ENCODE assay signal across 11 cellular contexts in the genomic region with DNA sequence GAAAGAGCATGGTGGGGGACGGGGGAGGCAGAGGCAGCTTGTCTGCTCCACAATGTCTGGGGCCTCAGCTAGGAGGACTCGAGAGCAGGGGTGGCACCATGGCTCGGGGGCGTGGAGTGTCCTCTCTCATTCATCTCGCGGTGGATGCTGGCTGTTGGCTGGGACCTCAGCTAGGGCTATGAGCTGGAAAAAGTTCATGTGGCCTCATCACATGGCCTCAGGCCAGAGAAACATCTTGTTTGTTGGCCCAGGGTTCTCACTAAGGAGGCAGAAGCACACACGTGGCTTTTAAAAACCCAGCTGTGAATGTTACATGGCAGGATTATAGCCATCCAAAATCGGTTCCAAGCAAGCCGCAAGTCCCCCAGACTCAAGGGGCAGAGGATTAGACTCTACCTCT. TPM values are rescaled to one million over a fixed set of nuclear protein-coding genes. Genes with fewer than 3 reads are reported as not detected.
DNase-seq lines count a peak whose midpoint lies in the region; ATAC-seq, FAIRE-seq and TF ChIP-seq lines count a peak whose summit lies in the region.
"Had no signal": no experiment of that assay in that cellular context is flagged by ENCODE, and none has a peak within 500 bp of the region (broad histone marks: within the 10 kb centered on the region; RNA-seq: fewer than 3 reads in every experiment).

No MANE protein-coding gene starts in this region.

- no peak overlapping the region for H3K56ac ChIP-seq in H1 (replicated peaks; ENCODE audit: insufficient read length, low read depth, low read length)

- no peak overlapping the region for H3K4me2 ChIP-seq in H1 (ENCODE audit: insufficient read depth in 1 of 2, low read depth in 2 of 2, low read length in 2 of 2)

- H3K4me1 Mint-ChIP-seq in type B pancreatic cell (ENCODE audit: unreplicated experiment), result peaks cover 18% of the 10 kb centered on the region

- H3K27me3 Mint-ChIP-seq in type B pancreatic cell, result no peaks in the 10 kb centered on the region
- H3K27me3 Mint-ChIP-seq: effector memory CD8-positive, alpha-beta T cell had no signal

- DNase-seq in Right ventricle myocardium superior (peak; percentile 68), right atrium auricular region (ENCODE audit: low spot score) (no peak), H1 (ENCODE audit: low read depth in 1 of 2, low spot score in 2 of 2) (no peak), lung (ENCODE audit: low spot score) (peak; percentile 34), type B pancreatic cell (ENCODE audit: extremely low spot score, unreplicated experiment) (no peak), NCI-H2081 (lab: John Stamatoyannopoulos, UW) (no peak), SJCRH30 (no peak)
- DNase-seq: activated CD8-positive, alpha-beta memory T cell treated with anti-CD3 and anti-CD28 coated beads, Interleukin-2, amount 50 U/mL, for 48 hours; effector memory CD8-positive, alpha-beta T cell; RPMI8226 had no signal

- no peak overlapping the region for H2AK5ac ChIP-seq in H1 (ENCODE audit: low read depth, low read length)

- H3K18ac ChIP-seq in H1 (ENCODE audit: extremely low read depth, low read length), result no peak overlapping the region; the same call in 1 of the 2 replicates

- H3K79me2 ChIP-seq in H1 (ENCODE audit: control insufficient read depth in 1 of 2, insufficient read depth in 2 of 2, low read length in 2 of 2), result no peaks in the 10 kb centered on the region

- no peak overlapping the region for H4K8ac ChIP-seq in H1 (ENCODE audit: extremely low read depth, insufficient read depth, low read length)

- no peak for TF ChIP-seq RAD21 in H1 (IDR thresholded peaks at IDR 0.05 in 1 of 2, conservative IDR thresholded peaks at IDR 0.05 in 1 of 2; ENCODE audit: low read depth in 2 of 2, low read length in 2 of 2)

- no peak overlapping the region for H2AFZ ChIP-seq in H1 (ENCODE audit: low read length)

- no peak overlapping the region for H3K4me3 Mint-ChIP-seq in type B pancreatic cell
- H3K4me3 Mint-ChIP-seq: effector memory CD8-positive, alpha-beta T cell had no signal

- H2BK12ac ChIP-seq in H1 (ENCODE audit: low read depth, low read length), result no peak overlapping the region

- no peaks in the 10 kb centered on the region for H3K23me2 ChIP-seq in H1 (ENCODE audit: low read depth, low read length)

- H3K27ac ChIP-seq in right atrium auricular region (no peak overlapping the region), H1 (ENCODE audit: low read depth, low read length) (no peak overlapping the region), lung (ENCODE audit: low read depth in 1 of 2, low read length in 1 of 2) (no peak overlapping the region), SJCRH30 (no peak overlapping the region)

- H4K5ac ChIP-seq in H1 (ENCODE audit: insufficient read length, low read depth, low read length), result no peak overlapping the region

- H2BK5ac ChIP-seq in H1 (ENCODE audit: low read depth, low read length), result peak overlapping the region; percentile 49; the same call in 1 of the 2 replicates

- H3K79me1 ChIP-seq in H1 (ENCODE audit: low read depth, low read length), result no peaks in the 10 kb centered on the region

- POLR2A ChIA-PET in H1 (lab: Charles Lee; ENCODE audit: partially characterized antibody), result interaction anchor here (1.0 to 1.5 kb wide), 4 partner anchors 9 to 34 kb away, joined by 3 to 7 read pairs (median 4); no protein-coding TSS in a partner anchor

- H4K20me1 ChIP-seq in H1 (replicated peaks in 1 of 2; ENCODE audit: control insufficient read depth in 1 of 2, insufficient read depth in 2 of 2, low read length in 2 of 2), result peaks cover 0 to 3% of the 10 kb centered on the region in 2 experiments

- H3K9me3 Mint-ChIP-seq in type B pancreatic cell, result no peaks in the 10 kb centered on the region
- H3K9me3 Mint-ChIP-seq: effector memory CD8-positive, alpha-beta T cell had no signal

- TF ChIP-seq CTCF in right atrium auricular region (IDR thresholded peaks at IDR 0.05), result no peak
- TF ChIP-seq CTCF in H1 (IDR thresholded peaks at IDR 0.05; ENCODE audit: control extremely low read depth in 1 of 3, insufficient read depth in 1 of 3, low read depth in 1 of 3, low read length in 3 of 3), result no peak
- TF ChIP-seq CTCF in lung (IDR thresholded peaks at IDR 0.05; ENCODE audit: control extremely low read depth, extremely low read depth), result no peak
- TF ChIP-seq CTCF in type B pancreatic cell (conservative IDR thresholded peaks at IDR 0.05), result no peak

- no peak overlapping the region for H3K4ac ChIP-seq in H1 (replicated peaks; ENCODE audit: insufficient read length, low read depth, low read length)

- no peak overlapping the region for H3K14ac ChIP-seq in H1 (ENCODE audit: insufficient read length)

- H3K4me3 ChIP-seq in right atrium auricular region, result no peak overlapping the region
- no peak overlapping the region for H3K4me3 ChIP-seq in H1 (ENCODE audit: extremely low read depth in 1 of 4, insufficient read depth in 2 of 4, low read depth in 3 of 4, low read length in 4 of 4)
- no peak overlapping the region for H3K4me3 ChIP-seq in lung
- no peak overlapping the region for H3K4me3 ChIP-seq in SJCRH30

- ATAC-seq in Right ventricle myocardium superior (ENCODE audit: poor library complexity) (peak; percentile 31), lung (ENCODE audit: insufficient read depth, low FRiP score) (no peak), GM19023 (IDR thresholded peaks at IDR 0.05; ENCODE audit: unreplicated experiment) (no peak)
- ATAC-seq: effector memory CD8-positive, alpha-beta T cell had no signal

- H3K4me1 ChIP-seq in right atrium auricular region (no peaks in the 10 kb centered on the region), H1 (replicated peaks in 1 of 4; ENCODE audit: control insufficient read depth in 3 of 4, insufficient read depth in 4 of 4, low read length in 3 of 4) (no peaks in the 10 kb centered on the region), lung (ENCODE audit: control insufficient read depth in 2 of 2, insufficient read depth in 2 of 2, low read length in 2 of 2) (no peaks in the 10 kb centered on the region), SJCRH30 (peaks cover 4% of the 10 kb centered on the region; the same call in 1 of the 2 replicates)

- H4K91ac ChIP-seq in H1 (replicated peaks; ENCODE audit: insufficient read length, low read length), result no peak overlapping the region

- peaks cover 18% of the 10 kb centered on the region for H3K36me3 Mint-ChIP-seq in type B pancreatic cell

- peaks cover 16% of the 10 kb centered on the region for H3K36me3 ChIP-seq in right atrium auricular region
- peaks cover 8 to 23% (median 16%) of the 10 kb centered on the region in 4 experiments for H3K36me3 ChIP-seq in H1 (ENCODE audit: control insufficient read depth in 2 of 4, insufficient read depth in 4 of 4, low read length in 3 of 4)
- H3K36me3 ChIP-seq in lung (ENCODE audit: control insufficient read depth in 2 of 2, insufficient read depth in 2 of 2, low read length in 2 of 2), result peaks cover 10 to 19% of the 10 kb centered on the region in 2 donors
- peaks cover 25% of the 10 kb centered on the region for H3K36me3 ChIP-seq in SJCRH30

- CTCF ChIA-PET in H1 (lab: Charles Lee; ENCODE audit: partially characterized antibody), result interaction anchor here (1.3 to 2.6 kb wide), 3 partner anchors 10 to 71 kb away, joined by 3 to 8 read pairs (median 3); no protein-coding TSS in a partner anchor

- TF ChIP-seq POLR2A in H1 (IDR thresholded peaks at IDR 0.05; ENCODE audit: control extremely low read depth in 1 of 2, low read depth in 2 of 2, low read length in 2 of 2), result no peak

- FAIRE-seq in H1 (lab: Jason Lieb, UNC), result no peak

- peak overlapping the region; percentile 62 for H3K27ac Mint-ChIP-seq in type B pancreatic cell
- H3K27ac Mint-ChIP-seq: effector memory CD8-positive, alpha-beta T cell had no signal

- H3K27me3 ChIP-seq in right atrium auricular region, result no peaks in the 10 kb centered on the region
- no peaks in the 10 kb centered on the region for H3K27me3 ChIP-seq in H1 (replicated peaks in 1 of 4; ENCODE audit: control insufficient read depth in 3 of 4, extremely low read depth in 1 of 4, insufficient read depth in 3 of 4, low read length in 3 of 4)
- H3K27me3 ChIP-seq in lung (ENCODE audit: control insufficient read depth, insufficient read depth), result no peaks in the 10 kb centered on the region
- no peaks in the 10 kb centered on the region for H3K27me3 ChIP-seq in SJCRH30

- no peak overlapping the region for H2BK120ac ChIP-seq in H1 (replicated peaks; ENCODE audit: low read depth, low read length)

- H3K23ac ChIP-seq in H1 (ENCODE audit: insufficient read length), result no peak overlapping the region

- no peak overlapping the region for H2BK20ac ChIP-seq in H1 (ENCODE audit: low read length)

- H3K9ac ChIP-seq in H1 (replicated peaks in 1 of 4; ENCODE audit: extremely low read depth in 1 of 4, low read depth in 3 of 4, low read length in 3 of 4), result no peak overlapping the region

- no peak overlapping the region for H2BK15ac ChIP-seq in H1 (ENCODE audit: low read length)

- H3K9me3 ChIP-seq in right atrium auricular region, result no peaks in the 10 kb centered on the region
- H3K9me3 ChIP-seq in H1 (ENCODE audit: insufficient read depth in 2 of 2, low read depth in 1 of 2, low read length in 1 of 2), result no peaks in the 10 kb centered on the region
- no peaks in the 10 kb centered on the region for H3K9me3 ChIP-seq in lung (ENCODE audit: control insufficient read depth in 2 of 2, insufficient read depth in 1 of 2, low read length in 1 of 2)
- H3K9me3 ChIP-seq in SJCRH30 (replicated peaks), result no peaks in the 10 kb centered on the region

- WGBS in H1 (ENCODE audit: extremely low coverage in 1 of 2, insufficient coverage in 1 of 2, insufficient read length in 1 of 2, insufficient replicate concordance in 2 of 2, low coverage in 1 of 2, low lambda C conversion rate in 2 of 2, missing lambda C conversion rate in 1 of 2), 2 experiments, result 84% methylated on average over 9 of the region's 9 CpGs; no CpG with 5 or more reads in 1 of the 2 experiments
- WGBS in lung, 2 donors, result 66 to 86% methylated on average over 9 of the region's 9 CpGs

- intact Hi-C loops in Right ventricle myocardium superior (cut with DNase I), result no loop called here

- no peak for TF ChIP-seq EP300 in H1 (IDR thresholded peaks at IDR 0.05; ENCODE audit: borderline replicate concordance in 1 of 2, low read depth in 2 of 2, low read length in 2 of 2)

RNA-seq across cellular contexts. Expression of gene CENPS, which starts 6.2 kb away (rescaled TPM):
- 8.7 TPM for total RNA-seq in Right ventricle myocardium superior
- 1 to 10 TPM; 1.9 to 3.4 TPM for total RNA-seq in right atrium auricular region
- 15.7 and 20.3 TPM in 2 replicates for total RNA-seq in H1 (2021; fragmentation: NEBNext Ultra II Directional; extraction: Animal tissue kit (Norgen Biotek cat#: 25700))
- polyA plus RNA-seq in H1 (2011; rRNA removed), result 7.8 and 9.2 TPM in 2 replicates
- 9.1 TPM for polyA plus RNA-seq in H1 (2011; cell fraction: cytosol; rRNA removed)
- 10.4 TPM for polyA plus RNA-seq in H1 (2011; cell fraction: nucleus; rRNA removed)
- 13.9 to 20.0 TPM (median 15.4 TPM) in 4 replicates for polyA plus RNA-seq in H1 (2012, experiment 1 of 2)
- polyA plus RNA-seq in H1 (2012, experiment 2 of 2), result 8.4 TPM
- polyA plus RNA-seq in H1 (2013, experiment 1 of 2), result 35.0 TPM
- 30.2 TPM for polyA plus RNA-seq in H1 (2013, experiment 2 of 2)
- polyA minus RNA-seq in H1 (2011; rRNA and poly(A)+ RNA removed), result 2.6 and 3.2 TPM in 2 replicates
- 5.4 TPM for polyA minus RNA-seq in H1 (2011; cell fraction: cytosol; rRNA and poly(A)+ RNA removed)
- polyA minus RNA-seq in H1 (2011; cell fraction: nucleus; rRNA and poly(A)+ RNA removed), result 15.0 TPM
- 10 to 100 TPM; 15.5 to 19.5 TPM for total RNA-seq in lung
- 10 to 100 TPM; 12.5 to 21.0 TPM for polyA plus RNA-seq in lung
- total RNA-seq in type B pancreatic cell (ENCODE audit: low replicate concordance), result 17.8 and 24.7 TPM in 2 replicates
- 15.5 and 16.1 TPM in 2 replicates for total RNA-seq in SJCRH30 (2014; rRNA removed; shearing (Covaris generic))

RNA-seq across cellular contexts. Expression of gene PGD, which starts 25.2 kb away (rescaled TPM):
- total RNA-seq in Right ventricle myocardium superior (34.4 TPM), right atrium auricular region (10 to 100 TPM; 51.1 to 59.9 TPM), lung (100 to 1,000 TPM in 1 of 2 donors, 10 to 100 TPM in 1; 47.8 to 234 TPM), type B pancreatic cell (ENCODE audit: low replicate concordance) (294 and 366 TPM in 2 replicates)
- 331 and 340 TPM in 2 replicates for total RNA-seq in H1 (2021; fragmentation: NEBNext Ultra II Directional; extraction: Animal tissue kit (Norgen Biotek cat#: 25700))
- polyA plus RNA-seq in H1 (2011; rRNA removed) (191 and 227 TPM in 2 replicates), lung (100 to 1,000 TPM in 1 of 2 donors, 10 to 100 TPM in 1; 94.5 to 421 TPM)
- 167 TPM for polyA plus RNA-seq in H1 (2011; cell fraction: cytosol; rRNA removed)
- 268 TPM for polyA plus RNA-seq in H1 (2011; cell fraction: nucleus; rRNA removed)
- 293 to 422 TPM (median 413 TPM) in 4 replicates for polyA plus RNA-seq in H1 (2012, experiment 1 of 2)
- 448 TPM for polyA plus RNA-seq in H1 (2012, experiment 2 of 2)
- polyA plus RNA-seq in H1 (2013, experiment 1 of 2), result 229 TPM
- polyA plus RNA-seq in H1 (2013, experiment 2 of 2), result 225 TPM
- polyA minus RNA-seq in H1 (2011; rRNA and poly(A)+ RNA removed), result 244 and 265 TPM in 2 replicates
- 132 TPM for polyA minus RNA-seq in H1 (2011; cell fraction: cytosol; rRNA and poly(A)+ RNA removed)
- 90.0 TPM for polyA minus RNA-seq in H1 (2011; cell fraction: nucleus; rRNA and poly(A)+ RNA removed)
- 316 and 350 TPM in 2 replicates for total RNA-seq in SJCRH30 (2014; rRNA removed; shearing (Covaris generic))

RNA-seq across cellular contexts. Expression of gene CORT, which starts 25.8 kb away (rescaled TPM):
- total RNA-seq in Right ventricle myocardium superior (0.32 TPM), right atrium auricular region (not detected), lung (under 1 TPM in 1 of 2 donors, not detected in 1; 0.40 TPM), type B pancreatic cell (ENCODE audit: low replicate concordance) (not detected in 2 replicates)
- 0.30 and 0.38 TPM in 2 replicates for total RNA-seq in H1 (2021; fragmentation: NEBNext Ultra II Directional; extraction: Animal tissue kit (Norgen Biotek cat#: 25700))
- polyA plus RNA-seq in H1 (2011; rRNA removed) (0.09 and 0.15 TPM in 2 replicates), lung (under 1 TPM; 0.10 to 0.20 TPM)
- polyA plus RNA-seq in H1 (2011; cell fraction: cytosol; rRNA removed), result 0.18 TPM
- polyA plus RNA-seq in H1 (2011; cell fraction: nucleus; rRNA removed), result 0.16 TPM
- 0.83 to 1.3 TPM (median 0.98 TPM) in 4 replicates for polyA plus RNA-seq in H1 (2012, experiment 1 of 2)
- not detected for polyA plus RNA-seq in H1 (2012, experiment 2 of 2)
- polyA plus RNA-seq in H1 (2013, experiment 1 of 2), result 0.85 TPM
- polyA plus RNA-seq in H1 (2013, experiment 2 of 2), result 0.72 TPM
- 0.38 TPM in 1 of 2 replicates, not detected in the other for polyA minus RNA-seq in H1 (2011; rRNA and poly(A)+ RNA removed)
- polyA minus RNA-seq in H1 (2011; cell fraction: cytosol; rRNA and poly(A)+ RNA removed), result not detected
- polyA minus RNA-seq in H1 (2011; cell fraction: nucleus; rRNA and poly(A)+ RNA removed), result not detected
- total RNA-seq in SJCRH30 (2014; rRNA removed; shearing (Covaris generic)), result 0.15 and 0.30 TPM in 2 replicates

RNA-seq across cellular contexts. Expression of gene DFFA, which starts 48.3 kb away (rescaled TPM):
- total RNA-seq in Right ventricle myocardium superior (20.8 TPM), right atrium auricular region (10 to 100 TPM; 17.6 to 19.0 TPM), lung (10 to 100 TPM; 32.2 to 37.4 TPM), type B pancreatic cell (ENCODE audit: low replicate concordance) (41.6 and 52.8 TPM in 2 replicates)
- 78.3 and 79.9 TPM in 2 replicates for total RNA-seq in H1 (2021; fragmentation: NEBNext Ultra II Directional; extraction: Animal tissue kit (Norgen Biotek cat#: 25700))
- polyA plus RNA-seq in H1 (2011; rRNA removed) (30.9 and 34.3 TPM in 2 replicates), lung (10 to 100 TPM; 13.8 to 21.9 TPM)
- polyA plus RNA-seq in H1 (2011; cell fraction: cytosol; rRNA removed), result 47.3 TPM
- polyA plus RNA-seq in H1 (2011; cell fraction: nucleus; rRNA removed), result 42.0 TPM
- 56.9 to 66.5 TPM (median 58.3 TPM) in 4 replicates for polyA plus RNA-seq in H1 (2012, experiment 1 of 2)
- polyA plus RNA-seq in H1 (2012, experiment 2 of 2), result 39.2 TPM
- polyA plus RNA-seq in H1 (2013, experiment 1 of 2), result 67.7 TPM
- polyA plus RNA-seq in H1 (2013, experiment 2 of 2), result 66.3 TPM
- polyA minus RNA-seq in H1 (2011; rRNA and poly(A)+ RNA removed), result 91.2 and 91.8 TPM in 2 replicates
- polyA minus RNA-seq in H1 (2011; cell fraction: cytosol; rRNA and poly(A)+ RNA removed), result 26.5 TPM
- polyA minus RNA-seq in H1 (2011; cell fraction: nucleus; rRNA and poly(A)+ RNA removed), result 45.0 TPM
- 84.7 and 85.6 TPM in 2 replicates for total RNA-seq in SJCRH30 (2014; rRNA removed; shearing (Covaris generic))

RNA-seq across cellular contexts. Expression of gene PEX14, which starts 50.7 kb away (rescaled TPM):
- total RNA-seq in Right ventricle myocardium superior (18.4 TPM), right atrium auricular region (10 to 100 TPM; 13.7 to 14.5 TPM), lung (10 to 100 TPM; 18.2 to 23.4 TPM), type B pancreatic cell (ENCODE audit: low replicate concordance) (22.5 and 25.3 TPM in 2 replicates)
- 19.8 and 25.5 TPM in 2 replicates for total RNA-seq in H1 (2021; fragmentation: NEBNext Ultra II Directional; extraction: Animal tissue kit (Norgen Biotek cat#: 25700))
- polyA plus RNA-seq in H1 (2011; rRNA removed) (13.0 and 24.0 TPM in 2 replicates), lung (10 to 100 TPM; 18.1 to 29.2 TPM)
- 19.1 TPM for polyA plus RNA-seq in H1 (2011; cell fraction: cytosol; rRNA removed)
- polyA plus RNA-seq in H1 (2011; cell fraction: nucleus; rRNA removed), result 23.0 TPM
- 12.3 to 26.3 TPM (median 24.9 TPM) in 4 replicates for polyA plus RNA-seq in H1 (2012, experiment 1 of 2)
- 22.9 TPM for polyA plus RNA-seq in H1 (2012, experiment 2 of 2)
- 20.4 TPM for polyA plus RNA-seq in H1 (2013, experiment 1 of 2)
- polyA plus RNA-seq in H1 (2013, experiment 2 of 2), result 23.6 TPM
- polyA minus RNA-seq in H1 (2011; rRNA and poly(A)+ RNA removed), result 7.1 and 7.4 TPM in 2 replicates
- 11.6 TPM for polyA minus RNA-seq in H1 (2011; cell fraction: cytosol; rRNA and poly(A)+ RNA removed)
- polyA minus RNA-seq in H1 (2011; cell fraction: nucleus; rRNA and poly(A)+ RNA removed), result 10.0 TPM
- 14.6 and 16.3 TPM in 2 replicates for total RNA-seq in SJCRH30 (2014; rRNA removed; shearing (Covaris generic))

Comparison
In these comparisons a context has a peak if more than half of its experiments do, and no peak if none do; other contexts are left out.
1. DNase-seq: peak in Right ventricle myocardium superior (single experiment) and lung (single experiment); none in right atrium auricular region (single experiment), H1 (0 of 2), type B pancreatic cell (single experiment), NCI-H2081 (0 of 2) and SJCRH30 (0 of 2).